25 cellular contexts compared by ENCODE assay signal in the genomic region with DNA sequence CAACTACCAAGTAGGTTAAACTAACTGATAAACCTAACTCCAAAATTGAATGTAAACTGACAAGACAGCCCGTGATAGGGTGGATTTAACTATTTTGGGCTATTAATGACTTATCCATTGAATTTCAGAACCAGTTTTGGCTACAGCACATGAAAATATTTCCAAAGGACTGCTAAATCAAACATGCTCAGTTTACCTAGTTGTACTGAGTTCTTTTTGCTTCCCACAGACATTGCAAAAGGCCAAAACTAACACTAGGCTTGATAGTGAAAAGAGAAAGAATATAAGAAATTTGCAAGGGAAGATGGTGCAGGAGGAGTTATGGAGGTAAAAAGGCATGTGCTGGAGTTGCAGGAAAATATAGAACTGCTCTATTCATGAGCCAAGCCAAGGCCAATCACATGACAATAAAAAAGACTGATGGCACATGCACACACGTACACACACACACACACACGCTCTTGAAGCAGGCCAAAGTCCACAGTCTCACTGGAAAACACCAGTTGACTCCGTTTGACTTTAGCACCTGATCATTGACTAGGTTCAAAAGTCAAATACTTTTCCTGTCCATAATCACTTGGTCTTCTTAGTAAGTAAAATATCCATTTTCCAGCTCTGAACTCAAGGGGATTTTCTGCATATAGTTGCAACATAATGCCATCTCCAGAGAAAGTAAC.
DNase-seq lines count a peak whose midpoint lies in the region; ATAC-seq, FAIRE-seq and TF ChIP-seq lines count a peak whose summit lies in the region.
"Had no signal": no experiment of that assay in that cellular context is flagged by ENCODE, and none has a peak within 500 bp of the region (broad histone marks: within the 10 kb centered on the region; RNA-seq: fewer than 3 reads in every experiment).

No MANE protein-coding gene starts in this region.

- H3K9me3 ChIP-seq in GM23248 (ENCODE audit: low read depth): no peaks in the 10 kb centered on the region
- no peaks in the 10 kb centered on the region for H3K9me3 ChIP-seq in HepG2 (ENCODE audit: low read length)
- no peaks in the 10 kb centered on the region for H3K9me3 ChIP-seq in smooth muscle cell (replicated peaks; ENCODE audit: low read depth)
- H3K9me3 ChIP-seq: MG63, psoas muscle, SK-N-SH, thoracic aorta had no signal

- H3K79me2 ChIP-seq in GM23248 (ENCODE audit: insufficient read depth) (peaks cover 98% of the 10 kb centered on the region), HepG2 (ENCODE audit: insufficient read depth, low read length) (peaks cover 93% of the 10 kb centered on the region), smooth muscle cell (ENCODE audit: low read depth) (peaks cover 99% of the 10 kb centered on the region)

- TF ChIP-seq CTCF in WTC11 (IDR thresholded peaks at IDR 0.05) (no peak), HepG2 (CRISPR knock-in tag; IDR thresholded peaks at IDR 0.05) (no peak), smooth muscle cell (IDR thresholded peaks at IDR 0.05; ENCODE audit: borderline replicate concordance, insufficient read depth, poor library complexity, severe bottlenecking) (no peak), foreskin keratinocyte (conservative IDR thresholded peaks at IDR 0.05) (no peak)

- no peaks in the 10 kb centered on the region for H3K27me3 Mint-ChIP-seq in WTC11 (ENCODE audit: low read depth)
- H3K27me3 Mint-ChIP-seq in activated CD8-positive, alpha-beta T cell treated with anti-CD3 and anti-CD28 coated beads, Interleukin-2, amount 10 ng/mL, durations not matched to agents 7 days and 5 days (ENCODE audit: low read depth): no peaks in the 10 kb centered on the region
- no peaks in the 10 kb centered on the region for H3K27me3 Mint-ChIP-seq in activated T-cell treated with anti-CD3 and anti-CD28 coated beads, Interleukin-2, amount 50 U/mL, for 72 hours (ENCODE audit: low read depth)
- H3K27me3 Mint-ChIP-seq: activated naive CD4-positive, alpha-beta T cell treated with anti-CD3 and anti-CD28 coated beads, Interleukin-2, amount 50 U/mL, for 24 hours had no signal

- TF ChIP-seq EP300 in HepG2 (IDR thresholded peaks at IDR 0.05; ENCODE audit: low read depth in 2 of 2, low read length in 2 of 2) (peak; percentile 63 to 86; a peak in 2 of 4 replicates), HepG2 (CRISPR knock-in tag; IDR thresholded peaks at IDR 0.05; ENCODE audit: borderline replicate concordance) (peak; percentile 69; the same call in 1 of the 2 replicates)

- H3K27ac Mint-ChIP-seq in WTC11: peak overlapping the region; percentile 82
- H3K27ac Mint-ChIP-seq in activated CD8-positive, alpha-beta T cell treated with anti-CD3 and anti-CD28 coated beads, Interleukin-2, amount 10 ng/mL, durations not matched to agents 7 days and 5 days: no peak overlapping the region
- H3K27ac Mint-ChIP-seq in activated T-cell treated with anti-CD3 and anti-CD28 coated beads, Interleukin-2, amount 50 U/mL, for 72 hours: no peak overlapping the region
- H3K27ac Mint-ChIP-seq: activated naive CD4-positive, alpha-beta T cell treated with anti-CD3 and anti-CD28 coated beads, Interleukin-2, amount 50 U/mL, for 24 hours; endodermal cell had no signal

- H3K36me3 Mint-ChIP-seq in WTC11: no peaks in the 10 kb centered on the region
- H3K36me3 Mint-ChIP-seq in activated CD8-positive, alpha-beta T cell treated with anti-CD3 and anti-CD28 coated beads, Interleukin-2, amount 10 ng/mL, durations not matched to agents 7 days and 5 days (ENCODE audit: low read depth): no peaks in the 10 kb centered on the region
- H3K36me3 Mint-ChIP-seq in activated T-cell treated with anti-CD3 and anti-CD28 coated beads, Interleukin-2, amount 50 U/mL, for 72 hours (ENCODE audit: insufficient read depth in 2 of 2): no peaks in the 10 kb centered on the region
- H3K36me3 Mint-ChIP-seq: activated naive CD4-positive, alpha-beta T cell treated with anti-CD3 and anti-CD28 coated beads, Interleukin-2, amount 50 U/mL, for 24 hours had no signal

- H3K9me3 Mint-ChIP-seq in WTC11: no peaks in the 10 kb centered on the region
- no peaks in the 10 kb centered on the region for H3K9me3 Mint-ChIP-seq in activated CD8-positive, alpha-beta T cell treated with anti-CD3 and anti-CD28 coated beads, Interleukin-2, amount 10 ng/mL, durations not matched to agents 7 days and 5 days (ENCODE audit: insufficient read depth)
- peaks cover 0 to 1% of the 10 kb centered on the region in 2 donors for H3K9me3 Mint-ChIP-seq in activated T-cell treated with anti-CD3 and anti-CD28 coated beads, Interleukin-2, amount 50 U/mL, for 72 hours
- H3K9me3 Mint-ChIP-seq: activated naive CD4-positive, alpha-beta T cell treated with anti-CD3 and anti-CD28 coated beads, Interleukin-2, amount 50 U/mL, for 24 hours; endodermal cell had no signal

- intact Hi-C loops in HepG2 (cut with micrococcal nuclease; ENCODE audit: unreplicated experiment): loop anchor here (1.0 kb wide), 1 partner anchor 9 kb away; no protein-coding TSS in a partner anchor

- CTCF ChIA-PET in WTC11 (lab: Charles Lee) (no interaction called here), HepG2 (lab: Yijun Ruan, JAX; ENCODE audit: low intra/inter-chr PET ratio, low total read pairs) (no interaction called here)
- CTCF ChIA-PET in activated CD8-positive, alpha-beta T cell treated with anti-CD3 and anti-CD28 coated beads, Interleukin-2, amount 10 ng/mL, durations not matched to agents 7 days and 5 days (lab: Charles Lee): no interaction called here

- BruUV-seq in HepG2 (replicated peaks; lab: Mats Ljungman, UMichigan): no TSS peak

- no peak overlapping the region for H3K9ac ChIP-seq in GM23248
- no peak overlapping the region for H3K9ac ChIP-seq in HepG2 (ENCODE audit: insufficient read depth, low read depth, low read length)
- H3K9ac ChIP-seq in smooth muscle cell (ENCODE audit: low read depth): no peak overlapping the region
- H3K9ac ChIP-seq: SK-N-SH had no signal

- no peak overlapping the region; the same call in 1 of the 2 replicates for H3K4me3 Mint-ChIP-seq in WTC11
- H3K4me3 Mint-ChIP-seq in activated CD8-positive, alpha-beta T cell treated with anti-CD3 and anti-CD28 coated beads, Interleukin-2, amount 10 ng/mL, durations not matched to agents 7 days and 5 days: no peak overlapping the region
- H3K4me3 Mint-ChIP-seq in activated T-cell treated with anti-CD3 and anti-CD28 coated beads, Interleukin-2, amount 50 U/mL, for 72 hours: no peak overlapping the region
- H3K4me3 Mint-ChIP-seq: activated naive CD4-positive, alpha-beta T cell treated with anti-CD3 and anti-CD28 coated beads, Interleukin-2, amount 50 U/mL, for 24 hours; endodermal cell had no signal

- no peaks in the 10 kb centered on the region for H3K9me2 ChIP-seq in GM23248 (ENCODE audit: insufficient read depth)
- H3K9me2 ChIP-seq: SK-N-SH had no signal

- in situ Hi-C loops in GM23248 (cut with MboI) (no loop called here), HepG2 (cut with HindIII; ENCODE audit: extremely low pct_ligation_motif_present, low pct_unique_long_range_greater_than_20kb) (no loop called here)

- ATAC-seq in WTC11 (no peak), HepG2 (peak; percentile 72), foreskin keratinocyte (no peak)
- no peak for ATAC-seq in activated CD8-positive, alpha-beta T cell treated with anti-CD3 and anti-CD28 coated beads, Interleukin-2, amount 10 ng/mL, durations not matched to agents 7 days and 5 days
- no peak for ATAC-seq in activated T-cell treated with anti-CD3 and anti-CD28 coated beads, Interleukin-2, amount 50 U/mL, for 72 hours (replicated peaks in 1 of 2)
- ATAC-seq: K562, psoas muscle had no signal

- H3K27me3 ChIP-seq in GM23248 (replicated peaks; ENCODE audit: insufficient read depth): no peaks in the 10 kb centered on the region
- no peaks in the 10 kb centered on the region for H3K27me3 ChIP-seq in HepG2 (ENCODE audit: control insufficient read depth in 1 of 2, insufficient read depth in 2 of 2, low read length in 2 of 2)
- no peaks in the 10 kb centered on the region for H3K27me3 ChIP-seq in smooth muscle cell (ENCODE audit: low read depth)
- H3K27me3 ChIP-seq in foreskin keratinocyte: no peaks in the 10 kb centered on the region
- H3K27me3 ChIP-seq: MG63 had no signal

- no peak for FAIRE-seq in HepG2 (lab: Jason Lieb, UNC)
- FAIRE-seq: D721Med, K562 had no signal

- peaks cover 24% of the 10 kb centered on the region for H3K4me1 Mint-ChIP-seq in WTC11
- H3K4me1 Mint-ChIP-seq in activated CD8-positive, alpha-beta T cell treated with anti-CD3 and anti-CD28 coated beads, Interleukin-2, amount 10 ng/mL, durations not matched to agents 7 days and 5 days (ENCODE audit: low read depth): peaks cover 7% of the 10 kb centered on the region
- peaks cover 26% of the 10 kb centered on the region for H3K4me1 Mint-ChIP-seq in activated T-cell treated with anti-CD3 and anti-CD28 coated beads, Interleukin-2, amount 50 U/mL, for 72 hours (ENCODE audit: low read depth)

- H4K20me1 ChIP-seq in GM23248 (ENCODE audit: insufficient read depth) (0 out of 2 replicates have a peak, but pooled peaks cover 4% of the 10 kb centered on the region), HepG2 (ENCODE audit: insufficient read depth, low read length) (no peaks in the 10 kb centered on the region), smooth muscle cell (ENCODE audit: low read depth) (peaks cover 95% of the 10 kb centered on the region)

- peak overlapping the region; percentile 78; the same call in 1 of the 2 replicates for H3K27ac ChIP-seq in GM23248
- peak overlapping the region; percentile 63 for H3K27ac ChIP-seq in HepG2 (ENCODE audit: extremely low read length, insufficient read depth, low read length)
- H3K27ac ChIP-seq in smooth muscle cell (ENCODE audit: low read depth): peak overlapping the region; percentile 96
- no peak overlapping the region for H3K27ac ChIP-seq in foreskin keratinocyte
- H3K27ac ChIP-seq: C4-2B, psoas muscle had no signal

- H3K36me3 ChIP-seq in GM23248 (ENCODE audit: low read depth): peaks cover 31% of the 10 kb centered on the region
- peaks cover 6 to 8% of the 10 kb centered on the region in 2 experiments; a peak in 2 of 5 replicates for H3K36me3 ChIP-seq in HepG2 (replicated peaks in 1 of 2; ENCODE audit: control insufficient read depth in 1 of 2, insufficient read depth in 2 of 2, low read length in 2 of 2)
- H3K36me3 ChIP-seq in smooth muscle cell (ENCODE audit: low read depth): no peaks in the 10 kb centered on the region
- H3K36me3 ChIP-seq: MG63, thoracic aorta had no signal

- H3K4me1 ChIP-seq in GM23248 (ENCODE audit: insufficient read depth) (peaks cover 38% of the 10 kb centered on the region), HepG2 (ENCODE audit: insufficient read depth, low read length) (peaks cover 54% of the 10 kb centered on the region), smooth muscle cell (ENCODE audit: low read depth) (peaks cover 17% of the 10 kb centered on the region), foreskin keratinocyte (peaks cover 13% of the 10 kb centered on the region)
- H3K4me1 ChIP-seq: psoas muscle had no signal

- 94 to 97% methylated on average over 4 of the region's 4 CpGs for WGBS in GM23248 (ENCODE audit: low coverage in 1 of 2, low lambda C conversion rate in 2 of 2, missing lambda C conversion rate in 2 of 2), 2 experiments
- 34% methylated on average over 4 of the region's 4 CpGs for WGBS in HepG2 (ENCODE audit: low lambda C conversion rate)
- WGBS in smooth muscle cell (ENCODE audit: low lambda C conversion rate): 92% methylated on average over 4 of the region's 4 CpGs

- no peak overlapping the region for H3K4me3 ChIP-seq in GM23248
- no peak overlapping the region for H3K4me3 ChIP-seq in HepG2 (replicated peaks in 1 of 3; ENCODE audit: insufficient read depth in 1 of 3, low read depth in 2 of 3, low read length in 3 of 3)
- H3K4me3 ChIP-seq in smooth muscle cell: no peak overlapping the region
- H3K4me3 ChIP-seq: K562, lung, MG63, psoas muscle, thoracic aorta had no signal

- H3K4me2 ChIP-seq in GM23248 (ENCODE audit: unreplicated experiment) (no peak overlapping the region), HepG2 (ENCODE audit: low read depth, low read length) (peak overlapping the region; percentile 48), smooth muscle cell (no peak overlapping the region)
- H3K4me2 ChIP-seq: SK-N-SH had no signal

- POLR2A ChIA-PET in WTC11 (lab: Charles Lee) (interaction anchor here (0.6 kb wide), 1 partner anchor 1462 kb away, joined by 4 read pairs; no protein-coding TSS in a partner anchor), HepG2 (lab: Yijun Ruan, JAX) (interaction anchor here (0.7 to 3.2 kb wide), 3 partner anchors 9 to 264 kb away, joined by 3 to 13 read pairs (median 4); no protein-coding TSS in a partner anchor)
- POLR2A ChIA-PET in activated CD8-positive, alpha-beta T cell treated with anti-CD3 and anti-CD28 coated beads, Interleukin-2, amount 10 ng/mL, durations not matched to agents 7 days and 5 days (lab: Charles Lee): no interaction called here

- TF ChIP-seq POLR2A in HepG2 (IDR thresholded peaks at IDR 0.05; ENCODE audit: insufficient read depth in 1 of 2, low read depth in 2 of 2, low read length in 2 of 2): no peak

- H3F3A ChIP-seq in GM23248 (ENCODE audit: insufficient read depth): peaks cover 83% of the 10 kb centered on the region
- peaks cover 37% of the 10 kb centered on the region for H3F3A ChIP-seq in smooth muscle cell (ENCODE audit: low read depth)

- no peak for TF ChIP-seq RAD21 in HepG2 (CRISPR knock-in tag; IDR thresholded peaks at IDR 0.05)

- DNase-seq in GM23248 (no peak), WTC11 (ENCODE audit: low spot score) (no peak), HepG2 (ENCODE audit: low spot score) (peak; percentile 85), smooth muscle cell (lab: John Stamatoyannopoulos, UW; ENCODE audit: unreplicated experiment) (no peak), foreskin keratinocyte (no peak), HK-2 (ENCODE audit: unreplicated experiment) (no peak)
- no peak for DNase-seq in activated CD8-positive, alpha-beta T cell treated with anti-CD3 and anti-CD28 coated beads, Interleukin-2, amount 10 ng/mL, durations not matched to agents 7 days and 5 days
- no peak for DNase-seq in activated T-cell treated with anti-CD3 and anti-CD28 coated beads, Interleukin-2, amount 50 U/mL, for 72 hours
- DNase-seq: activated CD4-positive, alpha-beta T cell treated with anti-CD3 and anti-CD28 coated beads, Interleukin-2, amount 50 U/mL, for 1 hour; anterior cingulate cortex; endodermal cell; islet precursor cell; MG63; NCI-H1417; NCI-H510A treated with DMSO at 0.1 percent for 48 hours; psoas muscle; SK-N-SH; stimulated activated CD4-positive, alpha-beta T cell treated with anti-CD3 and anti-CD28 coated beads, Interleukin-4, amount 100 ng/mL, for 24 hours; stimulated activated naive CD4-positive, alpha-beta T cell had no signal

- H2AFZ ChIP-seq in GM23248: no peak overlapping the region
- H2AFZ ChIP-seq in HepG2 (ENCODE audit: low read length): no peak overlapping the region
- H2AFZ ChIP-seq in smooth muscle cell (ENCODE audit: low read depth): no peak overlapping the region
